ENCODE assay signal across 42 cellular contexts in the genomic region with DNA sequence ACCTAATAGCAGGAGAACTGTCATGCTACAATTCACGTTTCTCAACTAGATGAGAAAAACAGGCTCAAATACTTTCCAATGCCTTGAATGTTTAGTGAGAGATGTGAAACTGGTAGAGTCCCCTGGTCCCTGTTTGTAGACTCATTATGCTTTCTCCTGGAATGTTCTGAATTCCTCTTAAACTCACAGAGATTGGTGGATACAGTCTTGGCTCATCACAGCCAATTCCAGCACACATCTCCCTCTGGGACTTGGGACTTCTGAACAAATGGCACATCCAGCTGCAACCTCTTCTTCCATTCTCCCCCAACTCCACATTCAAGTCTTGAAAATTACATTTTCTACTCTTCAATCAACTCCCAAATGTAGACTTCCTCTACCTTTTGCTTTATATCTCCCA. TPM values are rescaled to one million over a fixed set of nuclear protein-coding genes. Genes with fewer than 3 reads are reported as not detected.
"Had no signal": no experiment of that assay in that cellular context is flagged by ENCODE, and none has a peak within 500 bp of the region (broad histone marks: within the 10 kb centered on the region; RNA-seq: fewer than 3 reads in every experiment).

No MANE protein-coding gene starts in this region.

- H3K27me3 Mint-ChIP-seq: activated CD4-positive, alpha-beta memory T cell treated with anti-CD3 and anti-CD28 coated beads for 36 hours; activated CD4-positive, alpha-beta T cell treated with anti-CD3 and anti-CD28 coated beads for 36 hours; activated CD4-positive, alpha-beta T cell treated with anti-CD3 and anti-CD28 coated beads, Interleukin-2, amount 10 ng/mL, durations not matched to agents 24 days and 14 days; activated CD8-positive, alpha-beta memory T cell treated with anti-CD3 and anti-CD28 coated beads, Interleukin-2, amount 10 ng/mL, durations not matched to agents 7 days and 5 days; activated naive CD4-positive, alpha-beta T cell treated with anti-CD3 and anti-CD28 coated beads, Interleukin-2, amount 50 U/mL, for 24 hours; activated naive CD8-positive, alpha-beta T cell treated with anti-CD3 and anti-CD28 coated beads for 36 hours; activated naive CD8-positive, alpha-beta T cell treated with anti-CD3 and anti-CD28 coated beads, Interleukin-2, amount 50 U/mL, for 24 hours; brain; central memory CD8-positive, alpha-beta T cell; dendritic cell treated with granulocyte-macrophage colony-stimulating factor and Interleukin-4, amounts not matched to agents 40 ng/mL and 50 ng/mL, for 4 days; effector memory CD8-positive, alpha-beta T cell; T-cell; T-helper 17 cell had no signal

- H3K36me3 Mint-ChIP-seq: activated CD8-positive, alpha-beta memory T cell treated with anti-CD3 and anti-CD28 coated beads, Interleukin-2, amount 10 ng/mL, durations not matched to agents 7 days and 5 days; brain had no signal

- H3K4me1 ChIP-seq: adrenal gland, breast epithelium had no signal

- H3K27ac ChIP-seq: adrenal gland, breast epithelium, cardiac muscle cell, coronary artery, dorsolateral prefrontal cortex, epithelial cell of prostate, esophagus squamous epithelium had no signal

- H3K4me3 ChIP-seq: adrenal gland, breast epithelium, cardiac muscle cell, coronary artery, dorsolateral prefrontal cortex, esophagus squamous epithelium had no signal

- H3K4me1 Mint-ChIP-seq: activated CD4-positive, alpha-beta T cell treated with anti-CD3 and anti-CD28 coated beads for 36 hours; activated CD4-positive, alpha-beta T cell treated with anti-CD3 and anti-CD28 coated beads, Interleukin-2, amount 10 ng/mL, durations not matched to agents 24 days and 14 days; activated naive CD4-positive, alpha-beta T cell treated with anti-CD3 and anti-CD28 coated beads, Interleukin-2, amount 50 U/mL, for 24 hours; activated naive CD8-positive, alpha-beta T cell treated with anti-CD3 and anti-CD28 coated beads for 36 hours; activated naive CD8-positive, alpha-beta T cell treated with anti-CD3 and anti-CD28 coated beads, Interleukin-2, amount 50 U/mL, for 24 hours; central memory CD8-positive, alpha-beta T cell; T-cell; T-helper 17 cell had no signal

- H3K36me3 ChIP-seq: adrenal gland, breast epithelium, cardiac muscle cell, esophagus squamous epithelium had no signal

- H3K27ac Mint-ChIP-seq: activated CD4-positive, alpha-beta memory T cell treated with anti-CD3 and anti-CD28 coated beads for 36 hours; activated CD4-positive, alpha-beta T cell treated with anti-CD3 and anti-CD28 coated beads for 36 hours; activated CD4-positive, alpha-beta T cell treated with anti-CD3 and anti-CD28 coated beads, Interleukin-2, amount 10 ng/mL, durations not matched to agents 24 days and 14 days; activated CD8-positive, alpha-beta memory T cell treated with anti-CD3 and anti-CD28 coated beads, Interleukin-2, amount 10 ng/mL, durations not matched to agents 7 days and 5 days; activated CD8-positive, alpha-beta T cell treated with anti-CD3 and anti-CD28 coated beads, Interleukin-2, amount 10 ng/mL, durations not matched to agents 7 days and 5 days; activated naive CD4-positive, alpha-beta T cell treated with anti-CD3 and anti-CD28 coated beads for 36 hours; activated naive CD4-positive, alpha-beta T cell treated with anti-CD3 and anti-CD28 coated beads, Interleukin-2, amount 50 U/mL, for 24 hours; activated naive CD8-positive, alpha-beta T cell treated with anti-CD3 and anti-CD28 coated beads for 36 hours; activated naive CD8-positive, alpha-beta T cell treated with anti-CD3 and anti-CD28 coated beads, Interleukin-2, amount 50 U/mL, for 24 hours; activated T-helper 1 cell treated with anti-CD3 and anti-CD28 coated beads, Interleukin-12 subunit alpha, Interleukin-12 subunit beta, Interleukin-2, Interleukin-4 antibody, amounts not matched to agents 30 ng/mL and 10 ng/mL and 1 ng/mL, durations not matched to agents 14 hours and 24 hours and 36 hours; activated T-helper 2 cell treated with anti-CD3 and anti-CD28 coated beads, Interferon-gamma antibody, Interleukin-2, Interleukin-4, amounts not matched to agents 10 μg/mL and 5 μg/mL and 100 μg/mL, durations not matched to agents 14 hours and 24 hours and 36 hours; brain; dendritic cell treated with granulocyte-macrophage colony-stimulating factor and Interleukin-4, amounts not matched to agents 40 ng/mL and 50 ng/mL, for 4 days; effector memory CD8-positive, alpha-beta T cell; T-cell; T-helper 17 cell; T-helper 2 cell treated with Interferon-gamma antibody and Interleukin-4, amounts not matched to agents 5 μg/mL and 100 μg/mL, for 36 hours had no signal

- H3K9me3 ChIP-seq: breast epithelium, esophagus squamous epithelium had no signal

- H3K27me3 ChIP-seq: adrenal gland, breast epithelium, cardiac muscle cell, dorsolateral prefrontal cortex, esophagus squamous epithelium had no signal

- ATAC-seq: activated CD4-positive, alpha-beta T cell treated with anti-CD3 and anti-CD28 coated beads for 36 hours; activated CD8-positive, alpha-beta memory T cell treated with anti-CD3 and anti-CD28 coated beads, Interleukin-2, amount 10 ng/mL, durations not matched to agents 7 days and 5 days; activated CD8-positive, alpha-beta T cell treated with anti-CD3 and anti-CD28 coated beads, Interleukin-2, amount 10 ng/mL, durations not matched to agents 7 days and 5 days; activated naive CD8-positive, alpha-beta T cell treated with anti-CD3 and anti-CD28 coated beads, Interleukin-2, amount 50 U/mL, for 24 hours; effector memory CD8-positive, alpha-beta T cell; T-cell; T-helper 17 cell had no signal

- DNase-seq: activated CD4-positive, alpha-beta memory T cell treated with anti-CD3 and anti-CD28 coated beads for 36 hours; activated CD4-positive, alpha-beta T cell treated with anti-CD3 and anti-CD28 coated beads for 36 hours; activated CD4-positive, alpha-beta T cell treated with anti-CD3 and anti-CD28 coated beads, Interleukin-2, amount 10 ng/mL, durations not matched to agents 24 days and 14 days; activated CD4-positive, CD25-positive, alpha-beta regulatory T cell; activated CD4-positive, CD25-positive, alpha-beta regulatory T cell treated with anti-CD3 and anti-CD28 coated beads, Interleukin-2, amount 50 U/mL, for 72 hours; activated CD8-positive, alpha-beta memory T cell treated with anti-CD3 and anti-CD28 coated beads, Interleukin-2, amount 10 ng/mL, durations not matched to agents 7 days and 5 days; activated CD8-positive, alpha-beta memory T cell treated with anti-CD3 and anti-CD28 coated beads, Interleukin-2, amount 50 U/mL, for 4 hours; activated CD8-positive, alpha-beta T cell treated with anti-CD3 and anti-CD28 coated beads, Interleukin-2, amount 10 ng/mL, durations not matched to agents 7 days and 5 days; activated effector memory CD4-positive, alpha-beta T cell treated with anti-CD3 and anti-CD28 coated beads, Interleukin-2, amount 50 U/mL, for 16 hours; activated naive CD4-positive, alpha-beta T cell treated with anti-CD3 and anti-CD28 coated beads for 36 hours; activated naive CD8-positive, alpha-beta T cell treated with anti-CD3 and anti-CD28 coated beads for 36 hours; activated naive CD8-positive, alpha-beta T cell treated with anti-CD3 and anti-CD28 coated beads, Interleukin-2, amount 50 U/mL, for 24 hours; activated T-cell treated with anti-CD3 and anti-CD28 coated beads, Interleukin-2, amount 50 U/mL, for 1 hour; activated T-cell treated with anti-CD3 and anti-CD28 coated beads, Interleukin-2, amount 50 U/mL, for 48 hours; adrenal gland; amygdala; aorta; dorsolateral prefrontal cortex; effector CD4-positive, alpha-beta T cell; effector memory CD8-positive, alpha-beta T cell; esophagus squamous epithelium; foreskin fibroblast; head of caudate nucleus; SW 1271; T-cell; T-helper 17 cell; T1000 had no signal

- H3K9me3 Mint-ChIP-seq: activated CD4-positive, alpha-beta T cell treated with anti-CD3 and anti-CD28 coated beads, Interleukin-2, amount 10 ng/mL, durations not matched to agents 24 days and 14 days; activated naive CD4-positive, alpha-beta T cell treated with anti-CD3 and anti-CD28 coated beads, Interleukin-2, amount 50 U/mL, for 24 hours; activated T-helper 1 cell treated with anti-CD3 and anti-CD28 coated beads, Interleukin-12 subunit alpha, Interleukin-12 subunit beta, Interleukin-2, Interleukin-4 antibody, amounts not matched to agents 30 ng/mL and 10 ng/mL and 1 ng/mL, durations not matched to agents 14 hours and 24 hours and 36 hours; activated T-helper 2 cell treated with anti-CD3 and anti-CD28 coated beads, Interferon-gamma antibody, Interleukin-2, Interleukin-4, amounts not matched to agents 10 μg/mL and 5 μg/mL and 100 μg/mL, durations not matched to agents 14 hours and 24 hours and 36 hours; T-helper 2 cell treated with Interferon-gamma antibody and Interleukin-4, amounts not matched to agents 5 μg/mL and 100 μg/mL, for 36 hours had no signal

- H3K4me3 Mint-ChIP-seq: activated CD4-positive, alpha-beta memory T cell treated with anti-CD3 and anti-CD28 coated beads for 36 hours; activated CD4-positive, alpha-beta T cell treated with anti-CD3 and anti-CD28 coated beads for 36 hours; activated CD4-positive, alpha-beta T cell treated with anti-CD3 and anti-CD28 coated beads, Interleukin-2, amount 10 ng/mL, durations not matched to agents 24 days and 14 days; activated CD8-positive, alpha-beta memory T cell treated with anti-CD3 and anti-CD28 coated beads, Interleukin-2, amount 10 ng/mL, durations not matched to agents 7 days and 5 days; activated CD8-positive, alpha-beta T cell treated with anti-CD3 and anti-CD28 coated beads, Interleukin-2, amount 10 ng/mL, durations not matched to agents 7 days and 5 days; activated naive CD4-positive, alpha-beta T cell treated with anti-CD3 and anti-CD28 coated beads for 36 hours; activated naive CD4-positive, alpha-beta T cell treated with anti-CD3 and anti-CD28 coated beads, Interleukin-2, amount 50 U/mL, for 24 hours; activated naive CD8-positive, alpha-beta T cell treated with anti-CD3 and anti-CD28 coated beads for 36 hours; activated naive CD8-positive, alpha-beta T cell treated with anti-CD3 and anti-CD28 coated beads, Interleukin-2, amount 50 U/mL, for 24 hours; activated T-helper 1 cell treated with anti-CD3 and anti-CD28 coated beads, Interleukin-12 subunit alpha, Interleukin-12 subunit beta, Interleukin-2, Interleukin-4 antibody, amounts not matched to agents 30 ng/mL and 10 ng/mL and 1 ng/mL, durations not matched to agents 14 hours and 24 hours and 36 hours; brain; central memory CD8-positive, alpha-beta T cell; dendritic cell treated with granulocyte-macrophage colony-stimulating factor and Interleukin-4, amounts not matched to agents 40 ng/mL and 50 ng/mL, for 4 days; effector memory CD8-positive, alpha-beta T cell; T-cell; T-helper 17 cell; T-helper 2 cell treated with Interferon-gamma antibody and Interleukin-4, amounts not matched to agents 5 μg/mL and 100 μg/mL, for 36 hours had no signal

RNA-seq across cellular contexts. Expression of gene NT5C1B, which starts 58.4 kb away (rescaled TPM):
- total RNA-seq: activated CD4-positive, alpha-beta memory T cell treated with anti-CD3 and anti-CD28 coated beads for 36 hours; activated CD4-positive, alpha-beta T cell treated with anti-CD3 and anti-CD28 coated beads for 36 hours; activated CD4-positive, alpha-beta T cell treated with anti-CD3 and anti-CD28 coated beads, Interleukin-2, amount 10 ng/mL, durations not matched to agents 24 days and 14 days; activated CD8-positive, alpha-beta memory T cell treated with anti-CD3 and anti-CD28 coated beads for 36 hours; activated CD8-positive, alpha-beta memory T cell treated with anti-CD3 and anti-CD28 coated beads, Interleukin-2, amount 10 ng/mL, durations not matched to agents 7 days and 5 days; activated CD8-positive, alpha-beta T cell treated with anti-CD3 and anti-CD28 coated beads, Interleukin-2, amount 10 ng/mL, durations not matched to agents 7 days and 5 days; activated naive CD4-positive, alpha-beta T cell treated with anti-CD3 and anti-CD28 coated beads for 36 hours; activated naive CD8-positive, alpha-beta T cell treated with anti-CD3 and anti-CD28 coated beads for 36 hours; activated T-helper 1 cell treated with anti-CD3 and anti-CD28 coated beads, Interleukin-12 subunit alpha, Interleukin-12 subunit beta, Interleukin-2, Interleukin-4 antibody, amounts not matched to agents 30 ng/mL and 10 ng/mL and 1 ng/mL, durations not matched to agents 14 hours and 24 hours and 36 hours; activated T-helper 2 cell treated with anti-CD3 and anti-CD28 coated beads, Interferon-gamma antibody, Interleukin-2, Interleukin-4, amounts not matched to agents 10 μg/mL and 5 μg/mL and 100 μg/mL, durations not matched to agents 14 hours and 24 hours and 36 hours; adrenal gland; aorta; breast epithelium; cardiac muscle cell; dorsolateral prefrontal cortex; endothelial cell of umbilical vein; esophagus squamous epithelium; frontal cortex; T-cell; T-helper 17 cell had no signal
- polyA plus RNA-seq: adrenal gland, aorta, endothelial cell of umbilical vein, esophagus had no signal
